Comparison of ENCODE assay signal across 8 cellular contexts in the genomic region with DNA sequence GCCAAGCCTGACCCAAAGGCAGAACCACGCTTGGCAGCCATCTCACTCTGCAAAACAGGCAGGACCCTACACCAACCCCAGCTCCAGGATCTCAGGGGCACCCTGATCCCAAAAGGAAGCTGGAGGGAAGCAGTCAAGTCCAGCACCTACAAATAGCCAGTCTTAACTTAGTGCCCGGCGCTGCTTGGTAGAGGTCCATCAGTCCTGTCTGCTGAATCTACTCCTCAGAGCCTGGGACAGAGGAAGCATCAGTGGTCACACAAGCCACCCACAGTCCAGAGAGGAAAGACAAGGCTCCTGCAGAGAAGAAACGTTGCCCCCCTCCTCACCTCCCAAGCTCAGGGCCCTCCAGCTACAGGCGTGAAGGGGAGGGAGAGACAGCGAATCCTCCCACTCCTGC. TPM values are rescaled to one million over a fixed set of nuclear protein-coding genes. Genes with fewer than 3 reads are reported as not detected.
DNase-seq lines count a peak whose midpoint lies in the region; ATAC-seq, FAIRE-seq and TF ChIP-seq lines count a peak whose summit lies in the region.

No MANE protein-coding gene starts in this region.

- H3K27me3 Mint-ChIP-seq in HFFc6 (ENCODE audit: insufficient read depth) (0 out of 2 replicates have a peak, but pooled peaks cover 1% of the 10 kb centered on the region), immature natural killer cell (ENCODE audit: low read depth in 3 of 3) (peaks cover 0 to 22% (median 7%) of the 10 kb centered on the region in 3 donors)

- H3K27me3 ChIP-seq in K562 (ENCODE audit: control insufficient read depth in 2 of 2, insufficient read depth in 2 of 2, low read length in 2 of 2) = no peaks in the 10 kb centered on the region
- H3K27me3 ChIP-seq in smooth muscle cell (ENCODE audit: low read depth) = no peaks in the 10 kb centered on the region

- H3K4me1 Mint-ChIP-seq in HFFc6 (ENCODE audit: low read depth) = peaks cover 59% of the 10 kb centered on the region
- H3K4me1 Mint-ChIP-seq in immature natural killer cell = peaks cover 55 to 56% of the 10 kb centered on the region in 2 donors

- H3K4me3 Mint-ChIP-seq in HFFc6 = peak overlapping the region; percentile 96
- H3K4me3 Mint-ChIP-seq in immature natural killer cell = peak overlapping the region; percentile 88 to 97 (median 93)

- H3K27ac ChIP-seq in K562 (ENCODE audit: extremely low read depth, low read depth, low read length) = no peak overlapping the region
- H3K27ac ChIP-seq in smooth muscle cell (ENCODE audit: low read depth) = peak overlapping the region; percentile 78

- H3K27ac Mint-ChIP-seq in HFFc6 = peak overlapping the region; percentile 83
- H3K27ac Mint-ChIP-seq in immature natural killer cell = peak overlapping the region; percentile 91 to 99 (median 96)

- CTCF ChIA-PET in K562 (lab: Yijun Ruan, JAX; ENCODE audit: low intra/inter-chr PET ratio) = no interaction called here

- H3K9me1 ChIP-seq in K562 (ENCODE audit: control insufficient read depth, insufficient read depth, low read length) = no peaks in the 10 kb centered on the region

- H3K9me3 ChIP-seq in K562 (replicated peaks; ENCODE audit: control insufficient read depth, insufficient read depth, low read depth, low read length) (no peaks in the 10 kb centered on the region), smooth muscle cell (replicated peaks; ENCODE audit: low read depth) (no peaks in the 10 kb centered on the region)

- peaks cover 53% of the 10 kb centered on the region; the same call in 2 of the 3 replicates for H3K79me2 ChIP-seq in K562 (ENCODE audit: control insufficient read depth, insufficient read depth, low read length)
- peaks cover 63% of the 10 kb centered on the region for H3K79me2 ChIP-seq in smooth muscle cell (ENCODE audit: low read depth)

- TF ChIP-seq RAD21 in K562 (CRISPR knock-in tag; conservative IDR thresholded peaks at IDR 0.05 in 1 of 2, IDR thresholded peaks at IDR 0.05 in 1 of 2) = no peak

- in situ Hi-C loops in K562 (cut with MboI) = loop anchor here (5.0 kb wide), 1 partner anchor 37 kb away; no protein-coding TSS in a partner anchor

- DNase-seq in HFFc6 (no peak), K562 (ENCODE audit: extremely low read depth in 1 of 4, low spot score in 3 of 4) (no peak), immature natural killer cell (no peak), smooth muscle cell (lab: John Stamatoyannopoulos, UW; ENCODE audit: unreplicated experiment) (no peak), GM12891 (ENCODE audit: insufficient read length, low spot score) (no peak), LoVo (ENCODE audit: low spot score) (no peak), NCI-H1930 (lab: John Stamatoyannopoulos, UW) (no peak), H4 (ENCODE audit: low spot score) (no peak)

- FAIRE-seq in K562 (lab: Jason Lieb, UNC) (no peak), GM12891 (lab: Jason Lieb, UNC) (no peak)

- H2AFZ ChIP-seq in K562 (ENCODE audit: low read depth, low read length) (no peak overlapping the region), smooth muscle cell (ENCODE audit: low read depth) (no peak overlapping the region)

- 61% methylated on average over 6 of the region's 6 CpGs for WGBS in K562 (ENCODE audit: insufficient coverage, low coverage, missing lambda C conversion rate)
- WGBS in smooth muscle cell (ENCODE audit: low lambda C conversion rate) = 39% methylated on average over 6 of the region's 6 CpGs

- H3K9ac ChIP-seq in K562 (ENCODE audit: insufficient read depth in 1 of 2, low read depth in 2 of 2, low read length in 2 of 2) (peak overlapping the region in 1 of 2 experiments; percentile 99; a peak in 2 of 4 replicates), smooth muscle cell (ENCODE audit: low read depth) (peak overlapping the region; percentile 61)

- TF ChIP-seq CTCF in HFFc6 (IDR thresholded peaks at IDR 0.05) (no peak), K562 (IDR thresholded peaks at IDR 0.05 in 2 of 3, conservative IDR thresholded peaks at IDR 0.05 in 1 of 3; ENCODE audit: insufficient read depth in 2 of 3, low read depth in 1 of 3, low read length in 3 of 3) (no peak), smooth muscle cell (IDR thresholded peaks at IDR 0.05; ENCODE audit: borderline replicate concordance, insufficient read depth, poor library complexity, severe bottlenecking) (no peak)

- intact Hi-C loops in K562 (cut with micrococcal nuclease) = no loop called here

- peaks cover 9% of the 10 kb centered on the region for H3F3A ChIP-seq in smooth muscle cell (ENCODE audit: low read depth)

- H3K9me3 Mint-ChIP-seq in HFFc6 = no peaks in the 10 kb centered on the region
- H3K9me3 Mint-ChIP-seq in immature natural killer cell = no peaks in the 10 kb centered on the region

- ATAC-seq in K562 = no peak

- H3K4me1 ChIP-seq in K562 (replicated peaks in 1 of 2; ENCODE audit: control insufficient read depth in 2 of 2, insufficient read depth in 2 of 2, low read length in 2 of 2) (peaks cover 37 to 42% of the 10 kb centered on the region in 2 experiments; a peak in 4 of 5 replicates), smooth muscle cell (ENCODE audit: low read depth) (peaks cover 28% of the 10 kb centered on the region)

- TF ChIP-seq EP300 in K562 (IDR thresholded peaks at IDR 0.05; ENCODE audit: low read length) = no peak

- H3K4me3 ChIP-seq in K562 = 0 out of 2 replicates have a peak overlapping the region, but pooled peaks have one; percentile 70
- peak overlapping the region; percentile 97 for H3K4me3 ChIP-seq in smooth muscle cell

- POLR2A ChIA-PET in K562 (lab: Yijun Ruan, JAX) = interaction anchor here (0.9 to 10.5 kb wide), 6 partner anchors 15 to 163 kb away, joined by 3 to 110 read pairs (median 32); a partner anchor contains a TSS

- H3K4me2 ChIP-seq in K562 (ENCODE audit: insufficient read depth, low read length) (peak overlapping the region; percentile 77), smooth muscle cell (peak overlapping the region; percentile 97)

- TF ChIP-seq POLR2A in K562 (conservative IDR thresholded peaks at IDR 0.05) (no peak), GM12891 (IDR thresholded peaks at IDR 0.05; ENCODE audit: low read depth, low read length) (no peak)

- no TSS peak for BruUV-seq in K562 (replicated peaks; lab: Mats Ljungman, UMichigan)

- H3K36me3 Mint-ChIP-seq in HFFc6 (ENCODE audit: low read depth) (peaks cover 32% of the 10 kb centered on the region), immature natural killer cell (peaks cover 5 to 19% (median 17%) of the 10 kb centered on the region in 3 donors)

- H3K36me3 ChIP-seq in K562 (ENCODE audit: control insufficient read depth, insufficient read depth, low read length) (no peaks in the 10 kb centered on the region; the same call in 2 of the 3 replicates), smooth muscle cell (ENCODE audit: low read depth) (no peaks in the 10 kb centered on the region)

- peaks cover 16% of the 10 kb centered on the region for H4K20me1 ChIP-seq in K562 (replicated peaks; ENCODE audit: control insufficient read depth, insufficient read depth, low read length)
- H4K20me1 ChIP-seq in smooth muscle cell (ENCODE audit: low read depth) = peaks cover 57% of the 10 kb centered on the region

RNA-seq across cellular contexts. Expression of a gene that starts 1.4 kb away (rescaled TPM):
- total RNA-seq in HFFc6 (2021; fragmentation: NEBNext Ultra II Directional; extraction: Animal tissue kit (Norgen Biotek cat#: 25700)) = 100 to 1,000 TPM; 219 to 290 (median 253) TPM
- total RNA-seq in K562 (2011; cell fraction: chromatin; rRNA removed; ENCODE audit: low replicate concordance) = 70.6 and 142 TPM in 2 replicates
- 45.5 and 48.2 TPM in 2 replicates for total RNA-seq in K562 (2011; cell fraction: nucleolus; rRNA removed)
- 51.8 and 52.7 TPM in 2 replicates for total RNA-seq in K562 (2011; cell fraction: nucleoplasm; rRNA removed)
- total RNA-seq in K562 (2014; rRNA removed) (18.6 and 22.7 TPM in 2 replicates), K562 (2014; rRNA removed; fragmentation: Illumina TruSeq; extraction: Trizol) (13.1 and 16.4 TPM in 2 replicates), K562 (2015; rRNA removed; fragmentation: Illumina TruSeq; extraction: Trizol) (13.5 and 14.2 TPM in 2 replicates), K562 (2021) (66.6 and 74.1 TPM in 2 replicates), smooth muscle cell (16.6 and 17.2 TPM in 2 replicates)
- polyA plus RNA-seq in K562 (2011; rRNA removed) (28.6 and 44.1 TPM in 2 replicates), K562 (2014; fragmentation: Illumina TruSeq; extraction: Trizol) (64.7 and 71.8 TPM in 2 replicates), K562 (2014; fragmentation: Nextera tagmentation; extraction: Ambion mirVana) (1 to 10 TPM; 4.0 to 4.8 TPM), K562 (2014; rRNA removed) (40.7 and 42.2 TPM in 2 replicates), immature natural killer cell (100 to 1,000 TPM; 132 to 310 (median 240) TPM), smooth muscle cell (27.0 and 61.2 TPM in 2 replicates)
- polyA plus RNA-seq in K562 (2011; cell fraction: cytosol; rRNA removed) = 31.5 and 36.7 TPM in 2 replicates
- polyA plus RNA-seq in K562 (2011; cell fraction: nucleus; rRNA removed) = 43.4 and 76.1 TPM in 2 replicates
- polyA plus RNA-seq in K562 (2012) = 59.0 and 70.2 TPM in 2 replicates
- polyA minus RNA-seq in K562 (2011; rRNA and poly(A)+ RNA removed) = 19.9 and 22.3 TPM in 2 replicates
- 16.7 and 38.8 TPM in 2 replicates for polyA minus RNA-seq in K562 (2011; cell fraction: cytosol; rRNA and poly(A)+ RNA removed)
- 12.4 and 19.8 TPM in 2 replicates for polyA minus RNA-seq in K562 (2011; cell fraction: nucleus; rRNA and poly(A)+ RNA removed)
- polyA plus RNA-seq in GM12891 (2012; ENCODE audit: low read depth, missing spikeins) = 17.6 TPM
- 18.7 and 31.3 TPM in 2 replicates for total RNA-seq in H4 (2014; rRNA removed; shearing (Covaris generic))

RNA-seq across cellular contexts. Expression of a gene that starts 27.6 kb away (rescaled TPM):
- total RNA-seq in HFFc6 (2021; fragmentation: NEBNext Ultra II Directional; extraction: Animal tissue kit (Norgen Biotek cat#: 25700)) = 1,000 to 10,000 TPM in 5 of 6 experiments, 100 to 1,000 TPM in 1; 743 to 2,047 (median 1,452) TPM
- total RNA-seq in K562 (2011; cell fraction: chromatin; rRNA removed; ENCODE audit: low replicate concordance) = under 0.01 TPM in 2 replicates
- total RNA-seq in K562 (2011; cell fraction: nucleolus; rRNA removed) = under 0.01 TPM in 2 replicates
- under 0.01 TPM in 2 replicates for total RNA-seq in K562 (2011; cell fraction: nucleoplasm; rRNA removed)
- under 0.01 TPM in 2 replicates for total RNA-seq in K562 (2014; rRNA removed)
- 25,223 and 25,496 TPM in 2 replicates for total RNA-seq in K562 (2014; rRNA removed; fragmentation: Illumina TruSeq; extraction: Trizol)
- 12,048 and 12,298 TPM in 2 replicates for total RNA-seq in K562 (2015; rRNA removed; fragmentation: Illumina TruSeq; extraction: Trizol)
- 3,537 and 4,682 TPM in 2 replicates for total RNA-seq in K562 (2021)
- polyA plus RNA-seq in K562 (2011; rRNA removed) = under 0.01 TPM in 1 of 2 replicates, not detected in the other
- polyA plus RNA-seq in K562 (2011; cell fraction: cytosol; rRNA removed) = under 0.01 TPM in 2 replicates
- under 0.01 TPM in 2 replicates for polyA plus RNA-seq in K562 (2011; cell fraction: nucleus; rRNA removed)
- 413 TPM in 1 of 2 replicates, not detected in the other for polyA plus RNA-seq in K562 (2012)
- polyA plus RNA-seq in K562 (2014; fragmentation: Illumina TruSeq; extraction: Trizol) = not detected in 2 replicates
- polyA plus RNA-seq in K562 (2014; fragmentation: Nextera tagmentation; extraction: Ambion mirVana) = not detected
- not detected in 2 replicates for polyA plus RNA-seq in K562 (2014; rRNA removed)
- polyA minus RNA-seq in K562 (2011; rRNA and poly(A)+ RNA removed) = 22,641 and 27,760 TPM in 2 replicates
- 52,716 and 68,347 TPM in 2 replicates for polyA minus RNA-seq in K562 (2011; cell fraction: cytosol; rRNA and poly(A)+ RNA removed)
- under 0.01 TPM in 2 replicates for polyA minus RNA-seq in K562 (2011; cell fraction: nucleus; rRNA and poly(A)+ RNA removed)
- 10 to 100 TPM in 1 of 3 donors, not detected in 2; 70.0 TPM for polyA plus RNA-seq in immature natural killer cell
- total RNA-seq in smooth muscle cell = under 0.01 TPM in 2 replicates
- 4.5 TPM in 1 of 2 replicates, not detected in the other for polyA plus RNA-seq in smooth muscle cell
- 266 TPM for polyA plus RNA-seq in GM12891 (2012; ENCODE audit: low read depth, missing spikeins)
- under 0.01 TPM in 1 of 2 replicates, not detected in the other for total RNA-seq in H4 (2014; rRNA removed; shearing (Covaris generic))

RNA-seq across cellular contexts. Expression of a gene that starts 29.0 kb away (rescaled TPM):
- total RNA-seq in HFFc6 (2021; fragmentation: NEBNext Ultra II Directional; extraction: Animal tissue kit (Norgen Biotek cat#: 25700)) = 1,000 to 10,000 TPM in 4 of 6 experiments, 100 to 1,000 TPM in 2; 766 to 1,512 (median 1,200) TPM
- total RNA-seq in K562 (2011; cell fraction: chromatin; rRNA removed; ENCODE audit: low replicate concordance) = under 0.01 TPM in 2 replicates
- under 0.01 TPM in 2 replicates for total RNA-seq in K562 (2011; cell fraction: nucleolus; rRNA removed)
- under 0.01 TPM in 2 replicates for total RNA-seq in K562 (2011; cell fraction: nucleoplasm; rRNA removed)
- under 0.01 TPM in 2 replicates for total RNA-seq in K562 (2014; rRNA removed)
- 19,719 and 20,874 TPM in 2 replicates for total RNA-seq in K562 (2014; rRNA removed; fragmentation: Illumina TruSeq; extraction: Trizol)
- 10,612 and 10,827 TPM in 2 replicates for total RNA-seq in K562 (2015; rRNA removed; fragmentation: Illumina TruSeq; extraction: Trizol)
- 3,001 and 3,563 TPM in 2 replicates for total RNA-seq in K562 (2021)
- under 0.01 TPM in 2 replicates for polyA plus RNA-seq in K562 (2011; rRNA removed)
- polyA plus RNA-seq in K562 (2011; cell fraction: cytosol; rRNA removed) = under 0.01 TPM in 1 of 2 replicates, not detected in the other
- under 0.01 TPM in 2 replicates for polyA plus RNA-seq in K562 (2011; cell fraction: nucleus; rRNA removed)
- 195 TPM in 1 of 2 replicates, not detected in the other for polyA plus RNA-seq in K562 (2012)
- not detected in 2 replicates for polyA plus RNA-seq in K562 (2014; fragmentation: Illumina TruSeq; extraction: Trizol)
- polyA plus RNA-seq in K562 (2014; fragmentation: Nextera tagmentation; extraction: Ambion mirVana) = not detected
- polyA plus RNA-seq in K562 (2014; rRNA removed) = not detected in 2 replicates
- 15,789 and 16,657 TPM in 2 replicates for polyA minus RNA-seq in K562 (2011; rRNA and poly(A)+ RNA removed)
- 57,407 and 78,930 TPM in 2 replicates for polyA minus RNA-seq in K562 (2011; cell fraction: cytosol; rRNA and poly(A)+ RNA removed)
- polyA minus RNA-seq in K562 (2011; cell fraction: nucleus; rRNA and poly(A)+ RNA removed) = under 0.01 TPM in 2 replicates
- not detected for polyA plus RNA-seq in immature natural killer cell
- under 0.01 TPM in 2 replicates for total RNA-seq in smooth muscle cell
- polyA plus RNA-seq in smooth muscle cell = 3.8 TPM in 1 of 2 replicates, not detected in the other
- 207 TPM for polyA plus RNA-seq in GM12891 (2012; ENCODE audit: low read depth, missing spikeins)
- under 0.01 TPM in 2 replicates for total RNA-seq in H4 (2014; rRNA removed; shearing (Covaris generic))

RNA-seq across cellular contexts. Expression of a gene that starts 38.0 kb away (rescaled TPM):
- total RNA-seq in HFFc6 (2021; fragmentation: NEBNext Ultra II Directional; extraction: Animal tissue kit (Norgen Biotek cat#: 25700)) = 1 to 10 TPM in 3 of 6 experiments, under 1 TPM in 3; 0.84 to 2.1 (median 1.1) TPM
- 2.8 and 3.7 TPM in 2 replicates for total RNA-seq in K562 (2011; cell fraction: chromatin; rRNA removed; ENCODE audit: low replicate concordance)
- 2.5 and 2.6 TPM in 2 replicates for total RNA-seq in K562 (2011; cell fraction: nucleolus; rRNA removed)
- 2.8 and 3.2 TPM in 2 replicates for total RNA-seq in K562 (2011; cell fraction: nucleoplasm; rRNA removed)
- total RNA-seq in K562 (2014; rRNA removed) (0.86 and 3.1 TPM in 2 replicates), K562 (2014; rRNA removed; fragmentation: Illumina TruSeq; extraction: Trizol) (2.3 TPM in 2 replicates), K562 (2015; rRNA removed; fragmentation: Illumina TruSeq; extraction: Trizol) (1.5 and 1.6 TPM in 2 replicates), K562 (2021) (2.5 and 3.1 TPM in 2 replicates), smooth muscle cell (2.7 and 4.8 TPM in 2 replicates)
- polyA plus RNA-seq in K562 (2011; rRNA removed) (2.4 and 3.2 TPM in 2 replicates), K562 (2014; fragmentation: Illumina TruSeq; extraction: Trizol) (2.7 and 2.8 TPM in 2 replicates), K562 (2014; fragmentation: Nextera tagmentation; extraction: Ambion mirVana) (1 to 10 TPM; 5.1 to 5.2 TPM), K562 (2014; rRNA removed) (1.8 and 3.2 TPM in 2 replicates), immature natural killer cell (1 to 10 TPM in 2 of 3 donors, not detected in 1; 1.5 to 1.9 TPM), smooth muscle cell (5.3 and 5.5 TPM in 2 replicates)
- 2.5 TPM in 2 replicates for polyA plus RNA-seq in K562 (2011; cell fraction: cytosol; rRNA removed)
- 1.2 and 1.5 TPM in 2 replicates for polyA plus RNA-seq in K562 (2011; cell fraction: nucleus; rRNA removed)
- polyA plus RNA-seq in K562 (2012) = 2.4 and 3.6 TPM in 2 replicates
- 1.9 and 2.5 TPM in 2 replicates for polyA minus RNA-seq in K562 (2011; rRNA and poly(A)+ RNA removed)
- 1.4 TPM in 1 of 2 replicates, not detected in the other for polyA minus RNA-seq in K562 (2011; cell fraction: cytosol; rRNA and poly(A)+ RNA removed)
- 0.54 and 2.2 TPM in 2 replicates for polyA minus RNA-seq in K562 (2011; cell fraction: nucleus; rRNA and poly(A)+ RNA removed)
- polyA plus RNA-seq in GM12891 (2012; ENCODE audit: low read depth, missing spikeins) = 0.76 TPM
- 2.4 and 6.8 TPM in 2 replicates for total RNA-seq in H4 (2014; rRNA removed; shearing (Covaris generic))
